ENCODE assay signal across 8 cellular contexts in genomic region chr11:61294717-61295595, GRCh38. TPM values are rescaled to one million over a fixed set of nuclear protein-coding genes. Genes with fewer than 3 reads are reported as not detected.
A peak's percentile ranks its signal among the peaks of the same experiment; 100 is the strongest.
DNase-seq lines count a peak whose midpoint lies in the region; ATAC-seq and TF ChIP-seq lines count a peak whose summit lies in the region.

VWCE (minus strand) TSS chr11:61295316; CDS start chr11:61295037, 279 bp downstream.

- no peaks in the 10 kb centered on the region for H3K9me3 Mint-ChIP-seq in nephron

- peak; percentile 67 for TF ChIP-seq POLR2A in GM18951 (IDR thresholded peaks at IDR 0.05; ENCODE audit: extremely low read depth, insufficient read depth, insufficient read length)

- peak; percentile 37 for DNase-seq in AG10803 (ENCODE audit: low read depth)
- DNase-seq in NCI-H748 treated with DMSO at 0.1 percent for 48 hours (lab: John Stamatoyannopoulos, UW): peak; percentile 47
- peak; percentile 44 for DNase-seq in activated T-cell treated with anti-CD3 and anti-CD28 coated beads for 1 hour (ENCODE audit: low read depth)
- DNase-seq in superior temporal gyrus (ENCODE audit: extremely low spot score): peak; percentile 41

- H3K4me3 ChIP-seq in AG10803 (ENCODE audit: low read length): peak within 1 kb of the TSS; percentile 62

- TF ChIP-seq CTCF in AG10803 (conservative IDR thresholded peaks at IDR 0.05; ENCODE audit: low read length): peak; percentile 23
- peak in 2 of 3 experiments; percentile 16 to 27 for TF ChIP-seq CTCF in nephron (IDR thresholded peaks at IDR 0.05; ENCODE audit: unreplicated experiment in 3 of 3)

- peak within 1 kb of the TSS; percentile 87 to 92 (median 90) for H3K4me3 Mint-ChIP-seq in nephron

- peaks cover 29% of the 10 kb centered on the region for H3K36me3 Mint-ChIP-seq in nephron (ENCODE audit: low read depth)

- H3K4me1 Mint-ChIP-seq in nephron: peaks cover 41% of the 10 kb centered on the region

- in situ Hi-C loops in GM18951 (cut with MboI; ENCODE audit: low sequenced_read_pairs, unreplicated experiment): no loop called here

- H3K27ac Mint-ChIP-seq in nephron: peak within 1 kb of the TSS in 2 of 3 experiments; percentile 42 to 55

- H3K27me3 Mint-ChIP-seq in nephron (ENCODE audit: low read depth): peaks cover 27% of the 10 kb centered on the region

- ATAC-seq in HG03280 (IDR thresholded peaks at IDR 0.05; ENCODE audit: unreplicated experiment): peak; percentile 75
- ATAC-seq in esophagus mucosa: peak; percentile 68

RNA-seq across cellular contexts. Expression of gene VWCE, which starts in this region (rescaled TPM):
- 0.52 TPM for total RNA-seq in esophagus mucosa

Comparison
In these comparisons a context has a peak if more than half of its experiments do, and no peak if none do; other contexts are left out.
1. Peak in every context shown above with its lines: DNase-seq, ATAC-seq and H3K4me3 ChIP-seq.
2. Peak in ATAC-seq in esophagus mucosa; RNA of the gene not detected or under 1 TPM.